8 cellular contexts compared by ENCODE assay signal in the genomic region with DNA sequence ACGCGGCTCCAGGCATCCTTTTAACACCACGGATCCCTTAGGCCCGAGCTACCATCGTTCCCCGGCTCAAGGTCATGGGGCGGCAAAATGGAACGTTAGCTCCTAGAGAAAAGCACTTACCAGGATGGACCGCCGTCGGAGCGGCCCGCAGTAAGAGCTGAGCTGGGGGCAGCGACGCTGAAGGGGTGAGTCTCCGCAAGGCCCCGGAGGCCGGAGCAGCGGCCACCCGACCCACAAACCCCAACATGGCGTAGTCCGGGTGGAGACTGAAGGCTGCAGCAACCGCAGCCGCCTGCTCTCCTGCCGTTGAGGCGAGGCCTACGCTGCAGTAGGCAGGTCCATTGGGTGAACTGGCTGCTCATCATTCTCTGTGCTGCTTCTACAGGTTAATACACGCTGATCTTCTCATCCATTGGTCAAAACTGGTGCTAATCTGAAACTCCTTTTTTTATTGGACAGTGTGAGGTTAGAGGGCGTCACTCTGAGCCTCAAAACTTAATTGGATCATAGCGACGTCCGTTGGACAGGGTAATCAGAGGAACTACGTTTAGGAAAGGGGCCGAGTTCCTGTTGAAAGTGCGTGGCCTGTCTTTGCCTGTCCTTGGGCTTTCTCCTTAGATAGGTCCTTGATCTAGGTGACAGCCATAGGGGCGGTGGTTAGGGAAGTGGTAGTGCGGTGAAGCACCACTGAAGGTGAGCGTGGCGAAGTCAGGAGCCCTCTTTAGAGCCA. TPM values are rescaled to one million over a fixed set of nuclear protein-coding genes. Genes with fewer than 3 reads are reported as not detected.
A peak's percentile ranks its signal among the peaks of the same experiment; 100 is the strongest.
DNase-seq lines count a peak whose midpoint lies in the region; ATAC-seq and TF ChIP-seq lines count a peak whose summit lies in the region.

Gene ATP5F1B, minus strand, starts transcription at position 268 of the 730 bp plus-strand sequence. Its CDS starts 21 bp downstream, at position 247.

- H3K9me3 Mint-ChIP-seq in T-helper 1 cell treated with Interleukin-12 subunit alpha and Interleukin-12 subunit beta and Interleukin-4 antibody, amounts not matched to agents 30 μg/mL and 1 μg/mL, for 36 hours, result no peaks in the 10 kb centered on the region

- peaks cover 25% of the 10 kb centered on the region for H3K4me1 Mint-ChIP-seq in T-helper 1 cell treated with Interleukin-12 subunit alpha and Interleukin-12 subunit beta and Interleukin-4 antibody, amounts not matched to agents 30 μg/mL and 1 μg/mL, for 36 hours (ENCODE audit: low read depth)

- intact Hi-C loops in left cardiac atrium (cut with DNase I), result loop anchor here in 1 of 2 donors (10.0 kb wide), 1 partner anchor 79 kb away; the partner anchor contains the start of gene NACA
- intact Hi-C loops in posterior vena cava (cut with DNase I), result loop anchor here in 1 of 2 donors (5.0 kb wide), 1 partner anchor 41 kb away; the partner anchor contains the start of gene PTGES3
- intact Hi-C loops in upper lobe of right lung (cut with DNase I), result no loop called here

- H3K27me3 Mint-ChIP-seq in T-helper 1 cell treated with Interleukin-12 subunit alpha and Interleukin-12 subunit beta and Interleukin-4 antibody, amounts not matched to agents 30 μg/mL and 1 μg/mL, for 36 hours (ENCODE audit: low read depth), result no peaks in the 10 kb centered on the region

- H3K4me1 ChIP-seq in upper lobe of right lung, result peaks cover 22% of the 10 kb centered on the region

- ATAC-seq in HG02884 (IDR thresholded peaks at IDR 0.05; ENCODE audit: unreplicated experiment), result peak; percentile 98
- peak; percentile 98 to 99 for ATAC-seq in left cardiac atrium
- peak; percentile 99 for ATAC-seq in upper lobe of right lung

- no peaks in the 10 kb centered on the region for H3K27me3 ChIP-seq in upper lobe of right lung

- H3K27ac Mint-ChIP-seq in T-helper 1 cell treated with Interleukin-12 subunit alpha and Interleukin-12 subunit beta and Interleukin-4 antibody, amounts not matched to agents 30 μg/mL and 1 μg/mL, for 36 hours, result peak within 1 kb of the TSS; percentile 99

- no peak for TF ChIP-seq CTCF in GM13977 (IDR thresholded peaks at IDR 0.05; ENCODE audit: extremely low read depth, insufficient read depth, missing control alignments)
- TF ChIP-seq CTCF in upper lobe of right lung (IDR thresholded peaks at IDR 0.05), result no peak

- peak within 1 kb of the TSS; percentile 97 for H3K27ac ChIP-seq in upper lobe of right lung

- peak within 1 kb of the TSS; percentile 96 for H3K4me3 Mint-ChIP-seq in T-helper 1 cell treated with Interleukin-12 subunit alpha and Interleukin-12 subunit beta and Interleukin-4 antibody, amounts not matched to agents 30 μg/mL and 1 μg/mL, for 36 hours

- H3K9me3 ChIP-seq in upper lobe of right lung, result no peaks in the 10 kb centered on the region

- peaks cover 35% of the 10 kb centered on the region for H3K36me3 Mint-ChIP-seq in T-helper 1 cell treated with Interleukin-12 subunit alpha and Interleukin-12 subunit beta and Interleukin-4 antibody, amounts not matched to agents 30 μg/mL and 1 μg/mL, for 36 hours (ENCODE audit: low read depth)

- DNase-seq in GM13977 (ENCODE audit: low spot score), result peak; percentile 97
- DNase-seq in NCI-H1694 (lab: John Stamatoyannopoulos, UW), result peak; percentile 99
- peak; percentile 99 for DNase-seq in amniotic stem cell (lab: John Stamatoyannopoulos, UW)
- peak; percentile 97 for DNase-seq in left cardiac atrium
- DNase-seq in posterior vena cava (ENCODE audit: low spot score), result peak; percentile 97
- DNase-seq in upper lobe of right lung, result peak; percentile 96

- peak within 1 kb of the TSS; percentile 100 for H3K4me3 ChIP-seq in upper lobe of right lung

- in situ Hi-C loops in GM13977 (cut with MboI; ENCODE audit: low pct_unique_long_range_greater_than_20kb, low sequenced_read_pairs, unreplicated experiment), result no loop called here

- peaks cover 39% of the 10 kb centered on the region for H3K36me3 ChIP-seq in upper lobe of right lung

RNA-seq across cellular contexts. Expression of gene ATP5F1B, which starts in this region (rescaled TPM):
- 1,000 to 10,000 TPM; 1,539 to 1,844 TPM for total RNA-seq in left cardiac atrium
- total RNA-seq in posterior vena cava, result 100 to 1,000 TPM; 363 to 368 TPM
- total RNA-seq in upper lobe of right lung, result 338 TPM

Comparison
In these comparisons a context has a peak if more than half of its experiments do, and no peak if none do; other contexts are left out.
1. Peak in every context shown above with its lines: DNase-seq, ATAC-seq, H3K4me3 ChIP-seq and H3K27ac ChIP-seq.